In the genomic region with DNA sequence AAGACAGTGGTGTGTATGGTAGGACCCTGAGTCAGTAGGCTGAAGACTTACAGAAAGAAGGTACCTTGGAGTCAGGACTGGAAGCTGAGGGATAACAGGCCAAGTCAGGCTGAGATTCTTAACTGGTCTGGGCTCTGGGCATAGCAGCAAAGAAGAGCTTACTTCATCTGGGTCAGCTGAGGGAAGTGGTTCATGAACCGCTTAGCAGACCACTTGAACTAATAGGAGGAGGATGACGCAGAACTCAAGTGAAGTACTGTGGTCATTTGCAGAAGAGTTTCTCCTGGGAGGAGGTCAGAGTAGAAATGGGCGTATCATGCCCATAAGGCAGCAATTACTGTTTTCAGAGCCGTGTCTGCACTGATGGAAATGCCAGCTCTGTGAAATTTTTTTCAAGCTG, we compare ENCODE assay signal across 12 cellular contexts.
DNase-seq lines count a peak whose midpoint lies in the region; ATAC-seq, FAIRE-seq and TF ChIP-seq lines count a peak whose summit lies in the region.
"Had no signal": no experiment of that assay in that cellular context is flagged by ENCODE, and none has a peak within 500 bp of the region (broad histone marks: within the 10 kb centered on the region; RNA-seq: fewer than 3 reads in every experiment).

No MANE protein-coding gene starts in this region.

- no peak overlapping the region for H3K4me3 Mint-ChIP-seq in Caco-2 (ENCODE audit: unreplicated experiment)
- no peak overlapping the region for H3K4me3 Mint-ChIP-seq in natural killer cell treated with Interleukin-12 subunit alpha and Interleukin-12 subunit beta and Interleukin-15 and Interleukin-18, amount 100 ng/mL, for 72 hours
- H3K4me3 Mint-ChIP-seq: CD8-positive, alpha-beta T cell had no signal

- no peak for TF ChIP-seq EP300 in GM12878 (IDR thresholded peaks at IDR 0.05; ENCODE audit: borderline replicate concordance in 1 of 2, control insufficient read depth in 1 of 2, low read depth in 2 of 2, low read length in 2 of 2)

- POLR2A ChIA-PET in Caco-2 (lab: Charles Lee): no interaction called here
- POLR2A ChIA-PET in GM12878 (lab: Charles Lee): interaction anchor here (0.6 to 1.5 kb wide), 4 partner anchors 8 to 398 kb away, joined by 3 to 4 read pairs (median 4); no protein-coding TSS in a partner anchor

- BruUV-seq in Caco-2 (replicated peaks; lab: Mats Ljungman, UMichigan): no TSS peak
- no TSS peak for BruUV-seq in GM12878 (replicated peaks; lab: Mats Ljungman, UMichigan)

- no peak for TF ChIP-seq RAD21 in GM12878 (IDR thresholded peaks at IDR 0.05; ENCODE audit: insufficient read depth, low read depth, low read length)

- TF ChIP-seq CTCF in Caco-2 (IDR thresholded peaks at IDR 0.05; ENCODE audit: insufficient read depth in 1 of 2, low read depth in 1 of 2, low read length in 1 of 2, severe bottlenecking in 1 of 2, unreplicated experiment in 1 of 2) (no peak), GM12878 (IDR thresholded peaks at IDR 0.05 in 2 of 3, conservative IDR thresholded peaks at IDR 0.05 in 1 of 3; ENCODE audit: control insufficient read depth in 2 of 3, extremely low read depth in 1 of 3, insufficient read depth in 1 of 3, low read depth in 3 of 3, low read length in 3 of 3) (no peak)

- intact Hi-C loops in Caco-2 (cut with micrococcal nuclease; ENCODE audit: unreplicated experiment) (no loop called here), GM12878 (cut with micrococcal nuclease; ENCODE audit: unreplicated experiment) (no loop called here)

- H3K4me2 ChIP-seq in GM12878 (ENCODE audit: control insufficient read depth, insufficient read depth): no peak overlapping the region

- no peaks in the 10 kb centered on the region for H3K27me3 ChIP-seq in Caco-2 (replicated peaks; ENCODE audit: control insufficient read depth, insufficient read depth, low read length)
- no peaks in the 10 kb centered on the region for H3K27me3 ChIP-seq in GM12878 (replicated peaks in 1 of 2; ENCODE audit: control insufficient read depth in 2 of 2, insufficient read depth in 2 of 2, low read length in 1 of 2)
- H3K27me3 ChIP-seq: Peyer's patch had no signal

- no peaks in the 10 kb centered on the region for H4K20me1 ChIP-seq in GM12878 (ENCODE audit: control insufficient read depth, insufficient read depth)

- H3K9me3 ChIP-seq in Caco-2 (no peaks in the 10 kb centered on the region), GM12878 (replicated peaks; ENCODE audit: control insufficient read depth, insufficient read depth, low read length) (no peaks in the 10 kb centered on the region)
- H3K9me3 ChIP-seq: Peyer's patch had no signal

- no peak for FAIRE-seq in GM12878 (lab: Jason Lieb, UNC)

- no peak overlapping the region; the same call in 1 of the 2 replicates for H2AFZ ChIP-seq in GM12878 (ENCODE audit: control insufficient read depth, low read depth, low read length)

- H3K4me1 ChIP-seq in Caco-2 (peaks cover 34% of the 10 kb centered on the region), GM12878 (ENCODE audit: control insufficient read depth, insufficient read depth, low read length) (peaks cover 9% of the 10 kb centered on the region)
- H3K4me1 ChIP-seq: Peyer's patch had no signal

- DNase-seq in Caco-2 (no peak), LHCN-M2 (ENCODE audit: low read depth) (peak; percentile 60), GM12878 (ENCODE audit: low read depth, low spot score) (no peak), Kasumi-1 (lab: John Stamatoyannopoulos, UW) (no peak), GF-D8 (lab: John Stamatoyannopoulos, UW) (no peak)
- DNase-seq in natural killer cell treated with Interleukin-12 subunit alpha and Interleukin-12 subunit beta and Interleukin-15 and Interleukin-18, amount 100 ng/mL, for 72 hours (ENCODE audit: low spot score): no peak
- DNase-seq: amniotic stem cell; CD8-positive, alpha-beta T cell; Peyer's patch had no signal

- in situ Hi-C loops in GM12878 (cut with MboI): no loop called here

- CTCF ChIA-PET in Caco-2 (lab: Charles Lee): no interaction called here
- CTCF ChIA-PET in GM12878 (lab: Yijun Ruan, JAX): interaction anchor here (0.7 to 1.5 kb wide), 3 partner anchors 10 to 100 kb away, joined by 3 to 6 read pairs (median 3); no protein-coding TSS in a partner anchor

- peak overlapping the region; percentile 43 for H3K27ac Mint-ChIP-seq in Caco-2 (ENCODE audit: unreplicated experiment)
- peak overlapping the region in 1 of 2 donors; percentile 83 for H3K27ac Mint-ChIP-seq in natural killer cell treated with Interleukin-12 subunit alpha and Interleukin-12 subunit beta and Interleukin-15 and Interleukin-18, amount 100 ng/mL, for 72 hours
- H3K27ac Mint-ChIP-seq: CD8-positive, alpha-beta T cell had no signal

- H3K36me3 ChIP-seq in Caco-2 (ENCODE audit: control insufficient read depth, insufficient read depth, low read length) (no peaks in the 10 kb centered on the region), GM12878 (ENCODE audit: control insufficient read depth in 2 of 2, insufficient read depth in 2 of 2, low read length in 1 of 2) (no peaks in the 10 kb centered on the region; a peak in 1 of 4 replicates)
- H3K36me3 ChIP-seq: Peyer's patch had no signal

- no peak overlapping the region for H3K4me3 ChIP-seq in Caco-2 (ENCODE audit: low read depth, low read length)
- H3K4me3 ChIP-seq in GM12878: no peak overlapping the region
- H3K4me3 ChIP-seq: Peyer's patch, skin epidermis had no signal

- SMC1A ChIA-PET in GM12878 (lab: Charles Lee; ENCODE audit: uncharacterized antibody, unreplicated experiment): interaction anchor here (0.9 to 3.4 kb wide), 6 partner anchors 9 to 395 kb away, joined by 3 to 17 read pairs (median 6); no protein-coding TSS in a partner anchor

- no peak overlapping the region for H3K27ac ChIP-seq in GM12878 (ENCODE audit: control insufficient read depth, insufficient read depth)

- H3K9ac ChIP-seq in GM12878 (ENCODE audit: control insufficient read depth, insufficient read depth, low read length): no peak overlapping the region

- WGBS in GM12878 (ENCODE audit: insufficient coverage, insufficient replicate concordance, low lambda C conversion rate, missing lambda C conversion rate): 53% methylated on average over 4 of the region's 4 CpGs

- H3K4me1 Mint-ChIP-seq in Caco-2 (ENCODE audit: low read depth, unreplicated experiment): peaks cover 33% of the 10 kb centered on the region
- peaks cover 5 to 11% of the 10 kb centered on the region in 2 donors for H3K4me1 Mint-ChIP-seq in natural killer cell treated with Interleukin-12 subunit alpha and Interleukin-12 subunit beta and Interleukin-15 and Interleukin-18, amount 100 ng/mL, for 72 hours (ENCODE audit: low read depth in 2 of 2)

- peaks cover 17% of the 10 kb centered on the region for H3K36me3 Mint-ChIP-seq in Caco-2 (ENCODE audit: insufficient read depth, unreplicated experiment)
- no peaks in the 10 kb centered on the region for H3K36me3 Mint-ChIP-seq in natural killer cell treated with Interleukin-12 subunit alpha and Interleukin-12 subunit beta and Interleukin-15 and Interleukin-18, amount 100 ng/mL, for 72 hours

- no peaks in the 10 kb centered on the region for H3K79me2 ChIP-seq in GM12878 (ENCODE audit: control insufficient read depth, insufficient read depth, low read length)

- H3K9me3 Mint-ChIP-seq in Caco-2 (ENCODE audit: unreplicated experiment): peaks cover 8% of the 10 kb centered on the region
- no peaks in the 10 kb centered on the region for H3K9me3 Mint-ChIP-seq in natural killer cell treated with Interleukin-12 subunit alpha and Interleukin-12 subunit beta and Interleukin-15 and Interleukin-18, amount 100 ng/mL, for 72 hours
- H3K9me3 Mint-ChIP-seq: CD8-positive, alpha-beta T cell had no signal

- TF ChIP-seq POLR2A in GM12878 (IDR thresholded peaks at IDR 0.05; ENCODE audit: low read depth, low read length): no peak

- no peaks in the 10 kb centered on the region for H3K27me3 Mint-ChIP-seq in Caco-2 (ENCODE audit: insufficient read depth, unreplicated experiment)
- no peaks in the 10 kb centered on the region for H3K27me3 Mint-ChIP-seq in natural killer cell treated with Interleukin-12 subunit alpha and Interleukin-12 subunit beta and Interleukin-15 and Interleukin-18, amount 100 ng/mL, for 72 hours

- ATAC-seq in GM12878 (no peak), HG03280 (IDR thresholded peaks at IDR 0.05; ENCODE audit: unreplicated experiment) (no peak), GM18519 (IDR thresholded peaks at IDR 0.05; ENCODE audit: low FRiP score, unreplicated experiment) (no peak)
- peak; percentile 66 to 67 for ATAC-seq in natural killer cell treated with Interleukin-12 subunit alpha and Interleukin-12 subunit beta and Interleukin-15 and Interleukin-18, amount 100 ng/mL, for 72 hours
- ATAC-seq: CD8-positive, alpha-beta T cell had no signal

- RAD21 ChIA-PET in GM12878 (lab: Charles Lee; ENCODE audit: unreplicated experiment): interaction anchor here (0.9 to 1.1 kb wide), 4 partner anchors 8 to 14 kb away, joined by 3 to 4 read pairs (median 3); no protein-coding TSS in a partner anchor

TF ChIP-seq in GM12878, 131 proteins besides CTCF, POLR2A, EP300 and RAD21:
- no peak for TF ChIP-seq RELA (IDR thresholded peaks at IDR 0.05; ENCODE audit: borderline replicate concordance, partially characterized antibody)
- 0 out of 2 replicates have a peak, but pooled peaks have one; percentile 23 for TF ChIP-seq CREB1 (IDR thresholded peaks at IDR 0.05; ENCODE audit: low read depth)
- peak; percentile 60; the same call in 1 of the 2 replicates for TF ChIP-seq RUNX3 (IDR thresholded peaks at IDR 0.05; ENCODE audit: low read length)
- no peak for TF ChIP-seq MYC (IDR thresholded peaks at IDR 0.05; ENCODE audit: insufficient read depth, insufficient read length, insufficient replicate concordance, low read length, severe bottlenecking)
TF ChIP-seq in GM12878: peak in this region for 2.

Comparison
In these comparisons a context has a peak if more than half of its experiments do, and no peak if none do; other contexts are left out.
1. ATAC-seq: peak in natural killer cell treated with Interleukin-12 subunit alpha and Interleukin-12 subunit beta and Interleukin-15 and Interleukin-18, amount 100 ng/mL, for 72 hours (2 of 2); none in GM12878 (single experiment), HG03280 (single experiment) and GM18519 (single experiment).